Comparison of ENCODE assay signal across 8 cellular contexts in genomic region chr12:71665109-71665476, GRCh38. TPM values are rescaled to one million over a fixed set of nuclear protein-coding genes. Genes with fewer than 3 reads are reported as not detected.
A peak's percentile ranks its signal among the peaks of the same experiment; 100 is the strongest.
DNase-seq lines count a peak whose midpoint lies in the region; ATAC-seq and TF ChIP-seq lines count a peak whose summit lies in the region.

No MANE protein-coding gene starts in this region.

- TF ChIP-seq CTCF in endothelial cell (IDR thresholded peaks at IDR 0.05; ENCODE audit: unreplicated experiment) = no peak
- no peak for TF ChIP-seq CTCF in progenitor cell of endocrine pancreas (IDR thresholded peaks at IDR 0.05; ENCODE audit: unreplicated experiment)

- H3K27ac Mint-ChIP-seq in endothelial cell (ENCODE audit: unreplicated experiment) (peak overlapping the region; percentile 100), progenitor cell of endocrine pancreas (peak overlapping the region; percentile 100)

- H3K27me3 Mint-ChIP-seq in endothelial cell (ENCODE audit: unreplicated experiment) = peaks cover 19% of the 10 kb centered on the region
- H3K27me3 Mint-ChIP-seq in progenitor cell of endocrine pancreas = no peaks in the 10 kb centered on the region

- H3K36me3 Mint-ChIP-seq in endothelial cell (ENCODE audit: low read depth, unreplicated experiment) (peaks cover 16% of the 10 kb centered on the region), progenitor cell of endocrine pancreas (ENCODE audit: insufficient read depth) (peaks cover 7% of the 10 kb centered on the region)

- peaks cover 28% of the 10 kb centered on the region for H3K4me1 Mint-ChIP-seq in endothelial cell (ENCODE audit: unreplicated experiment)
- H3K4me1 Mint-ChIP-seq in progenitor cell of endocrine pancreas (ENCODE audit: low read depth) = peaks cover 18% of the 10 kb centered on the region

- no peaks in the 10 kb centered on the region for H3K9me3 Mint-ChIP-seq in endothelial cell (ENCODE audit: unreplicated experiment)
- no peaks in the 10 kb centered on the region for H3K9me3 Mint-ChIP-seq in progenitor cell of endocrine pancreas (ENCODE audit: low read depth)

- DNase-seq in NCI-H69 (lab: John Stamatoyannopoulos, UW) (peak; percentile 18), endothelial cell (ENCODE audit: low spot score) (no peak), progenitor cell of endocrine pancreas (ENCODE audit: low spot score, unreplicated experiment) (no peak), Kasumi-1 (lab: John Stamatoyannopoulos, UW) (no peak)

- H3K4me3 Mint-ChIP-seq in endothelial cell (ENCODE audit: unreplicated experiment) (peak overlapping the region; percentile 100), progenitor cell of endocrine pancreas (ENCODE audit: low read depth) (peak overlapping the region; percentile 99)

- ATAC-seq in GM21526 (IDR thresholded peaks at IDR 0.05; ENCODE audit: low FRiP score, unreplicated experiment) (no peak), GM21737 (IDR thresholded peaks at IDR 0.05; ENCODE audit: unreplicated experiment) (no peak), GM18868 (IDR thresholded peaks at IDR 0.05; ENCODE audit: unreplicated experiment) (no peak)

- H3K4me3 ChIP-seq in GM08714 (ENCODE audit: low read length) = peak overlapping the region; percentile 84; the same call in 1 of the 2 replicates

RNA-seq across cellular contexts. Expression of gene THAP2, which starts 1.0 kb away (rescaled TPM):
- 4.2 TPM for total RNA-seq in endothelial cell (ENCODE audit: unreplicated experiment)
- 7.0 and 8.9 TPM in 2 replicates for total RNA-seq in progenitor cell of endocrine pancreas

RNA-seq across cellular contexts. Expression of gene ZFC3H1, which starts 1.4 kb away (rescaled TPM):
- total RNA-seq in endothelial cell (ENCODE audit: unreplicated experiment) (42.8 TPM), progenitor cell of endocrine pancreas (52.5 and 54.7 TPM in 2 replicates)

RNA-seq across cellular contexts. Expression of gene TMEM19, which starts 20.8 kb away (rescaled TPM):
- total RNA-seq in endothelial cell (ENCODE audit: unreplicated experiment) (22.0 TPM), progenitor cell of endocrine pancreas (19.4 and 24.8 TPM in 2 replicates)
